Comparison of ENCODE assay signal across 18 cellular contexts in the genomic region with DNA sequence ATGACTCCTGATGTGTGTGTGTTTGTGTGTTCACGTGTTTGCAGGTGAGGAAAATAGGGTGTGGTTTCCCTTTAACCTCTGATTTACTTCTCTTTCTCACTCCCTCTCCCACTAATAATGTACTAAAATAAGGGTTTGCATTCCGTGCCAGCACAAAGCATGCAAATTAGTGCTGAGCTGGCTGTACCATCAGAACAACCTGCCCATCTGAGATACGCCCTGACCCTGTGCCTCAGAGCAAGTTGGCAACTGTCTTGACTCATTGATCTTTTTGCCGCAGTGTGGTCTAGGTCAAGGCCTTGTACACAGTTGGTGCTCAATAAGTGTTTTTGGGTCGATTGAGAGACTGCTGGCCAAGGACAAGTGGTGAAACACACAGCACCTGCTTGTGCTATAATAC.
DNase-seq lines count a peak whose midpoint lies in the region; ATAC-seq, FAIRE-seq and TF ChIP-seq lines count a peak whose summit lies in the region.
"Had no signal": no experiment of that assay in that cellular context is flagged by ENCODE, and none has a peak within 500 bp of the region (broad histone marks: within the 10 kb centered on the region; RNA-seq: fewer than 3 reads in every experiment).

No MANE protein-coding gene starts in this region.

- POLR2A ChIA-PET in H1 (lab: Charles Lee; ENCODE audit: partially characterized antibody) = no interaction called here
- POLR2A ChIA-PET in WTC11 (lab: Charles Lee) = no interaction called here

- TF ChIP-seq CTCF in H1 (IDR thresholded peaks at IDR 0.05; ENCODE audit: control extremely low read depth in 1 of 3, insufficient read depth in 1 of 3, low read depth in 1 of 3, low read length in 3 of 3) (no peak), WTC11 (IDR thresholded peaks at IDR 0.05) (no peak)

- H2AFZ ChIP-seq in H1 (ENCODE audit: low read length) = no peak overlapping the region

- no peak for TF ChIP-seq POLR2A in H1 (IDR thresholded peaks at IDR 0.05; ENCODE audit: control extremely low read depth in 1 of 2, low read depth in 2 of 2, low read length in 2 of 2)

- no peak overlapping the region; the same call in 1 of the 2 replicates for H2BK15ac ChIP-seq in H1 (ENCODE audit: low read length)

- H3K18ac ChIP-seq in H1 (ENCODE audit: extremely low read depth, low read length) = no peak overlapping the region

- no peak for ATAC-seq in activated naive CD8-positive, alpha-beta T cell treated with anti-CD3 and anti-CD28 coated beads, Interleukin-2, amount 50 U/mL, for 24 hours
- no peak for ATAC-seq in WTC11
- ATAC-seq: GM12878 had no signal

- CTCF ChIA-PET in H1 (lab: Charles Lee; ENCODE audit: partially characterized antibody) (no interaction called here), WTC11 (lab: Charles Lee) (no interaction called here)

- H2BK12ac ChIP-seq in H1 (ENCODE audit: low read depth, low read length) = no peak overlapping the region

- TF ChIP-seq RAD21 in H1 (IDR thresholded peaks at IDR 0.05 in 1 of 2, conservative IDR thresholded peaks at IDR 0.05 in 1 of 2; ENCODE audit: low read depth in 2 of 2, low read length in 2 of 2) = no peak

- H3K79me1 ChIP-seq in H1 (ENCODE audit: low read depth, low read length) = no peaks in the 10 kb centered on the region

- H3K79me2 ChIP-seq in H1 (ENCODE audit: control insufficient read depth in 1 of 2, insufficient read depth in 2 of 2, low read length in 2 of 2) = no peaks in the 10 kb centered on the region

- H3K9ac ChIP-seq in H1 (replicated peaks in 1 of 4; ENCODE audit: extremely low read depth in 1 of 4, low read depth in 3 of 4, low read length in 3 of 4) (no peak overlapping the region), mucosa of rectum (ENCODE audit: low read depth in 1 of 2, low read length in 2 of 2) (peak overlapping the region in 1 of 2 donors; percentile 24)
- H3K9ac ChIP-seq: BLaER1 treated with 17β-estradiol and CSF1 and Interleukin-3, amounts not matched to agents 10 nM and 100 nM had no signal

- H2AK5ac ChIP-seq in H1 (ENCODE audit: low read depth, low read length) = no peak overlapping the region; the same call in 1 of the 2 replicates

- peak; percentile 1 for DNase-seq in NCI-H1436 treated with DMSO at 0.1 percent for 48 hours (lab: John Stamatoyannopoulos, UW)
- no peak for DNase-seq in NCI-H1436 (lab: John Stamatoyannopoulos, UW)
- DNase-seq in H1 (ENCODE audit: low read depth in 1 of 2, low spot score in 2 of 2) = no peak
- no peak for DNase-seq in GM19240 (ENCODE audit: insufficient read length, low spot score)
- DNase-seq in activated naive CD8-positive, alpha-beta T cell treated with anti-CD3 and anti-CD28 coated beads, Interleukin-2, amount 50 U/mL, for 24 hours = no peak
- no peak for DNase-seq in WTC11 (ENCODE audit: low spot score)
- DNase-seq: Calu3; CD4-positive, CD25-positive, alpha-beta regulatory T cell; DMS 273 treated with DMSO at 0.1 percent for 48 hours; DMS79; H9 had no signal

- no peak for TF ChIP-seq EP300 in H1 (IDR thresholded peaks at IDR 0.05; ENCODE audit: borderline replicate concordance in 1 of 2, low read depth in 2 of 2, low read length in 2 of 2)

- H2BK5ac ChIP-seq in H1 (ENCODE audit: low read depth, low read length) = 0 out of 2 replicates have a peak overlapping the region, but pooled peaks have one; percentile 66

- no peak overlapping the region for H4K5ac ChIP-seq in H1 (ENCODE audit: insufficient read length, low read depth, low read length)

- H3K27ac ChIP-seq in H1 (ENCODE audit: low read depth, low read length) (no peak overlapping the region), mucosa of rectum (ENCODE audit: low read depth in 2 of 2, low read length in 2 of 2) (peak overlapping the region; percentile 58 to 82), temporal lobe (ENCODE audit: low read depth, low read length) (peak overlapping the region; percentile 85)
- H3K27ac ChIP-seq: 22Rv1; BLaER1 treated with 17β-estradiol and CSF1 and Interleukin-3, amounts not matched to agents 10 nM and 100 nM had no signal

- no peaks in the 10 kb centered on the region for H3K9me3 Mint-ChIP-seq in activated naive CD8-positive, alpha-beta T cell treated with anti-CD3 and anti-CD28 coated beads, Interleukin-2, amount 50 U/mL, for 24 hours
- peaks cover 10% of the 10 kb centered on the region for H3K9me3 Mint-ChIP-seq in WTC11
- H3K9me3 Mint-ChIP-seq: H9 had no signal

- H3K4me2 ChIP-seq in H1 (ENCODE audit: insufficient read depth in 1 of 2, low read depth in 2 of 2, low read length in 2 of 2) = no peak overlapping the region
- H3K4me2 ChIP-seq: BLaER1 treated with 17β-estradiol and CSF1 and Interleukin-3, amounts not matched to agents 10 nM and 100 nM had no signal

- H3K27me3 Mint-ChIP-seq in activated naive CD8-positive, alpha-beta T cell treated with anti-CD3 and anti-CD28 coated beads, Interleukin-2, amount 50 U/mL, for 24 hours = no peaks in the 10 kb centered on the region
- H3K27me3 Mint-ChIP-seq in WTC11 (ENCODE audit: low read depth) = peaks cover 7% of the 10 kb centered on the region; the same call in 1 of the 2 replicates
- H3K27me3 Mint-ChIP-seq: CD4-positive, CD25-positive, alpha-beta regulatory T cell had no signal

- no peaks in the 10 kb centered on the region for H3K9me3 ChIP-seq in H1 (ENCODE audit: insufficient read depth in 2 of 2, low read depth in 1 of 2, low read length in 1 of 2)
- H3K9me3 ChIP-seq in mucosa of rectum (ENCODE audit: control insufficient read depth in 2 of 2, low read length in 2 of 2) = no peaks in the 10 kb centered on the region
- H3K9me3 ChIP-seq: BLaER1 treated with 17β-estradiol and CSF1 and Interleukin-3, amounts not matched to agents 10 nM and 100 nM had no signal

- H3K56ac ChIP-seq in H1 (replicated peaks; ENCODE audit: insufficient read length, low read depth, low read length) = no peak overlapping the region

- H3K27me3 ChIP-seq in H1 (replicated peaks in 1 of 4; ENCODE audit: control insufficient read depth in 3 of 4, extremely low read depth in 1 of 4, insufficient read depth in 3 of 4, low read length in 3 of 4) = peaks cover 0 to 2% (median 0%) of the 10 kb centered on the region in 4 experiments; a peak in 1 of 7 replicates
- no peaks in the 10 kb centered on the region for H3K27me3 ChIP-seq in mucosa of rectum (ENCODE audit: control insufficient read depth in 2 of 2, insufficient read depth in 2 of 2, low read length in 2 of 2)
- H3K27me3 ChIP-seq: BLaER1 treated with 17β-estradiol and CSF1 and Interleukin-3, amounts not matched to agents 10 nM and 100 nM had no signal

- H3K23me2 ChIP-seq in H1 (ENCODE audit: low read depth, low read length) = no peaks in the 10 kb centered on the region

- H4K20me1 ChIP-seq in H1 (replicated peaks in 1 of 2; ENCODE audit: control insufficient read depth in 1 of 2, insufficient read depth in 2 of 2, low read length in 2 of 2) = no peaks in the 10 kb centered on the region
- H4K20me1 ChIP-seq: BLaER1 treated with 17β-estradiol and CSF1 and Interleukin-3, amounts not matched to agents 10 nM and 100 nM had no signal

- H4K91ac ChIP-seq in H1 (replicated peaks; ENCODE audit: insufficient read length, low read length) = no peak overlapping the region

- H3K36me3 ChIP-seq in H1 (ENCODE audit: control insufficient read depth in 2 of 4, insufficient read depth in 4 of 4, low read length in 3 of 4) = no peaks in the 10 kb centered on the region
- no peaks in the 10 kb centered on the region for H3K36me3 ChIP-seq in mucosa of rectum (ENCODE audit: control insufficient read depth in 2 of 2, insufficient read depth in 2 of 2, low read length in 2 of 2)
- H3K36me3 ChIP-seq: BLaER1 treated with 17β-estradiol and CSF1 and Interleukin-3, amounts not matched to agents 10 nM and 100 nM had no signal

- H3K4ac ChIP-seq in H1 (replicated peaks; ENCODE audit: insufficient read length, low read depth, low read length) = no peak overlapping the region

- no peak overlapping the region for H3K27ac Mint-ChIP-seq in activated naive CD8-positive, alpha-beta T cell treated with anti-CD3 and anti-CD28 coated beads, Interleukin-2, amount 50 U/mL, for 24 hours
- H3K27ac Mint-ChIP-seq in WTC11 = no peak overlapping the region
- H3K27ac Mint-ChIP-seq: CD4-positive, CD25-positive, alpha-beta regulatory T cell had no signal

- H3K4me3 ChIP-seq in H1 (ENCODE audit: extremely low read depth in 1 of 4, insufficient read depth in 2 of 4, low read depth in 3 of 4, low read length in 4 of 4) (no peak overlapping the region), mucosa of rectum (ENCODE audit: low read length in 2 of 2) (peak overlapping the region in 1 of 2 donors; percentile 7)
- H3K4me3 ChIP-seq: BLaER1 treated with 17β-estradiol and CSF1 and Interleukin-3, amounts not matched to agents 10 nM and 100 nM; GM12878; GM23338 had no signal

- WGBS in H1 (ENCODE audit: extremely low coverage in 1 of 2, insufficient coverage in 1 of 2, insufficient read length in 1 of 2, insufficient replicate concordance in 2 of 2, low coverage in 1 of 2, low lambda C conversion rate in 2 of 2, missing lambda C conversion rate in 1 of 2), 2 experiments = 95% methylated on average over 5 of the region's 5 CpGs; no CpG with 5 or more reads in 1 of the 2 experiments

- no peak overlapping the region for H4K8ac ChIP-seq in H1 (ENCODE audit: extremely low read depth, insufficient read depth, low read length)

- H3K4me3 Mint-ChIP-seq in activated naive CD8-positive, alpha-beta T cell treated with anti-CD3 and anti-CD28 coated beads, Interleukin-2, amount 50 U/mL, for 24 hours = no peak overlapping the region
- no peak overlapping the region; the same call in 1 of the 2 replicates for H3K4me3 Mint-ChIP-seq in WTC11
- H3K4me3 Mint-ChIP-seq: CD4-positive, CD25-positive, alpha-beta regulatory T cell; GM23338; H9 had no signal

- no peaks in the 10 kb centered on the region for H3K36me3 Mint-ChIP-seq in activated naive CD8-positive, alpha-beta T cell treated with anti-CD3 and anti-CD28 coated beads, Interleukin-2, amount 50 U/mL, for 24 hours (ENCODE audit: low read depth)
- 0 out of 2 replicates have a peak, but pooled peaks cover 2% of the 10 kb centered on the region for H3K36me3 Mint-ChIP-seq in WTC11
- H3K36me3 Mint-ChIP-seq: CD4-positive, CD25-positive, alpha-beta regulatory T cell had no signal

- no peak overlapping the region for H2BK120ac ChIP-seq in H1 (replicated peaks; ENCODE audit: low read depth, low read length)

- H3K14ac ChIP-seq in H1 (ENCODE audit: insufficient read length) = no peak overlapping the region

- peaks cover 4 to 8% (median 5%) of the 10 kb centered on the region in 4 experiments for H3K4me1 ChIP-seq in H1 (replicated peaks in 1 of 4; ENCODE audit: control insufficient read depth in 3 of 4, insufficient read depth in 4 of 4, low read length in 3 of 4)
- H3K4me1 ChIP-seq in mucosa of rectum (ENCODE audit: control insufficient read depth in 2 of 2, insufficient read depth in 2 of 2, low read length in 2 of 2) = peaks cover 22 to 50% of the 10 kb centered on the region in 2 donors
- H3K4me1 ChIP-seq: BLaER1 treated with 17β-estradiol and CSF1 and Interleukin-3, amounts not matched to agents 10 nM and 100 nM had no signal

- no peaks in the 10 kb centered on the region for H3K4me1 Mint-ChIP-seq in activated naive CD8-positive, alpha-beta T cell treated with anti-CD3 and anti-CD28 coated beads, Interleukin-2, amount 50 U/mL, for 24 hours
- peaks cover 53% of the 10 kb centered on the region for H3K4me1 Mint-ChIP-seq in WTC11
- H3K4me1 Mint-ChIP-seq: CD4-positive, CD25-positive, alpha-beta regulatory T cell had no signal

- FAIRE-seq in H1 (lab: Jason Lieb, UNC) = no peak
- FAIRE-seq: GM12878, GM18507 had no signal

- H3K23ac ChIP-seq in H1 (ENCODE audit: insufficient read length) = no peak overlapping the region

- H2BK20ac ChIP-seq in H1 (ENCODE audit: low read length) = peak overlapping the region; percentile 50; the same call in 1 of the 2 replicates
